In the genomic region with DNA sequence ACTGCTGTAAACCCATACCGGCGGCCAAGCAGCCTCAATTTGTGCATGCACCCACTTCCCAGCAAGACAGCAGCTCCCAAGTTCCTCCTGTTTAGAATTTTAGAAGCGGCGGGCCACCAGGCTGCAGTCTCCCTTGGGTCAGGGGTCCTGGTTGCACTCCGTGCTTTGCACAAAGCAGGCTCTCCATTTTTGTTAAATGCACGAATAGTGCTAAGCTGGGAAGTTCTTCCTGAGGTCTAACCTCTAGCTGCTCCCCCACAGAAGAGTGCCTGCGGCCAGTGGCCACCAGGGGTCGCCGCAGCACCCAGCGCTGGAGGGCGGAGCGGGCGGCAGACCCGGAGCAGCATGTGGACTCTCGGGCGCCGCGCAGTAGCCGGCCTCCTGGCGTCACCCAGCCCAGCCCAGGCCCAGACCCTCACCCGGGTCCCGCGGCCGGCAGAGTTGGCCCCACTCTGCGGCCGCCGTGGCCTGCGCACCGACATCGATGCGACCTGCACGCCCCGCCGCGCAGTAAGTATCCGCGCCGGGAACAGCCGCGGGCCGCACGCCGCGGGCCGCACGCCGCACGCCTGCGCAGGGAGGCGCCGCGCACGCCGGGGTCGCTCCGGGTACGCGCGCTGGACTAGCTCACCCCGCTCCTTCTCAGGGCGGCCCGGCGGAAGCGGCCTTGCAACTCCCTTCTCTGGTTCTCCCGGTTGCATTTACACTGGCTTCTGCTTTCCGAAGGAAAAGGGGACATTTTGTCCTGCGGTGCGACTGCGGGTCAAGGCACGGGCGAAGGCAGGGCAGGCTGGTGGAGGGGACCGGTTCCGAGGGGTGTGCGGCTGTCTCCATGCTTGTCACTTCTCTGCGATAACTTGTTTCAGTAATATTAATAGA, we compare ENCODE assay signal across 8 cellular contexts. TPM values are rescaled to one million over a fixed set of nuclear protein-coding genes. Genes with fewer than 3 reads are reported as not detected.
A peak's percentile ranks its signal among the peaks of the same experiment; 100 is the strongest.
DNase-seq lines count a peak whose midpoint lies in the region; ATAC-seq, FAIRE-seq and TF ChIP-seq lines count a peak whose summit lies in the region.

A gene (plus strand): TSS at position 315 of the 879 bp plus-strand sequence. CDS start 31 bp downstream, at position 346.

- POLR2A ChIA-PET in CD8-positive, alpha-beta T cell (lab: Charles Lee), result interaction anchor here (0.9 to 2.1 kb wide), 5 partner anchors 9 to 725 kb away, joined by 3 to 9 read pairs (median 4); no protein-coding TSS in a partner anchor
- POLR2A ChIA-PET in endothelial cell of umbilical vein (lab: Charles Lee), result interaction anchor here (1.4 kb wide), 1 partner anchor 157 kb away, joined by 3 read pairs; no protein-coding TSS in a partner anchor

- no peaks in the 10 kb centered on the region for H3K9me3 ChIP-seq in CD8-positive, alpha-beta T cell (ENCODE audit: low read length)
- H3K9me3 ChIP-seq in endothelial cell of umbilical vein (replicated peaks; ENCODE audit: control insufficient read depth, insufficient read depth, low read length) (no peaks in the 10 kb centered on the region), mononuclear cell (ENCODE audit: low read depth, low read length) (no peaks in the 10 kb centered on the region)

- H3K36me3 Mint-ChIP-seq in CD8-positive, alpha-beta T cell, result peaks cover 8% of the 10 kb centered on the region

- H3K27me3 Mint-ChIP-seq in CD8-positive, alpha-beta T cell (ENCODE audit: low read depth), result no peaks in the 10 kb centered on the region

- peak within 1 kb of the TSS; percentile 93 for H2AFZ ChIP-seq in endothelial cell of umbilical vein (ENCODE audit: low read depth, low read length)

- no peaks in the 10 kb centered on the region for H3K27me3 ChIP-seq in CD8-positive, alpha-beta T cell (ENCODE audit: insufficient read depth, low read length)
- H3K27me3 ChIP-seq in endothelial cell of umbilical vein (ENCODE audit: control insufficient read depth in 2 of 2, insufficient read depth in 2 of 2, low read length in 2 of 2), result no peaks in the 10 kb centered on the region
- no peaks in the 10 kb centered on the region for H3K27me3 ChIP-seq in mononuclear cell (ENCODE audit: insufficient read depth, low read length)

- DNase-seq in CD8-positive, alpha-beta T cell, result peak; percentile 64 to 90 (median 78)
- peak; percentile 40 for DNase-seq in NOMO-1 treated with DMSO at 0.1 percent for 48 hours (lab: John Stamatoyannopoulos, UW; ENCODE audit: unreplicated experiment)
- peak; percentile 83 for DNase-seq in activated CD8-positive, alpha-beta memory T cell treated with anti-CD3 and anti-CD28 coated beads, Interleukin-2, amount 50 U/mL, for 4 hours
- DNase-seq in endothelial cell of umbilical vein (ENCODE audit: low read depth, low spot score), result peak; percentile 85
- DNase-seq in stimulated activated CD8-positive, alpha-beta memory T cell treated with anti-CD3 and anti-CD28 coated beads, Interleukin-4, amount 100 ng/mL, for 1 hour (ENCODE audit: low read depth in 2 of 2, low spot score in 1 of 2), result peak; percentile 49 to 60

- peaks cover 28% of the 10 kb centered on the region for H3K4me1 Mint-ChIP-seq in CD8-positive, alpha-beta T cell (ENCODE audit: low read depth)

- H3K27ac ChIP-seq in CD8-positive, alpha-beta T cell (ENCODE audit: low read depth, low read length), result peak within 1 kb of the TSS; percentile 35
- H3K27ac ChIP-seq in endothelial cell of umbilical vein (ENCODE audit: insufficient read depth, low read depth, low read length), result peak within 1 kb of the TSS; percentile 31

- peak within 1 kb of the TSS; percentile 97 for H3K4me3 Mint-ChIP-seq in CD8-positive, alpha-beta T cell

- peak; percentile 87 for ATAC-seq in CD8-positive, alpha-beta T cell
- ATAC-seq in GM19372 (IDR thresholded peaks at IDR 0.05; ENCODE audit: low read depth, unreplicated experiment), result peak; percentile 95
- ATAC-seq in HG03521 (IDR thresholded peaks at IDR 0.05; ENCODE audit: unreplicated experiment), result peak; percentile 93

- peak; percentile 52 for TF ChIP-seq POLR2A in endothelial cell of umbilical vein (IDR thresholded peaks at IDR 0.05; ENCODE audit: low read depth, low read length)

- H3K4me1 ChIP-seq in CD8-positive, alpha-beta T cell (ENCODE audit: insufficient read depth, low read length), result peaks cover 14% of the 10 kb centered on the region
- peaks cover 18% of the 10 kb centered on the region for H3K4me1 ChIP-seq in endothelial cell of umbilical vein (ENCODE audit: control insufficient read depth, extremely low read depth, insufficient read depth, low read length)
- peaks cover 15% of the 10 kb centered on the region for H3K4me1 ChIP-seq in mononuclear cell (ENCODE audit: insufficient read depth, low read length)

- no TSS peak for BruUV-seq in endothelial cell of umbilical vein (replicated peaks; lab: Mats Ljungman, UMichigan)

- H3K27ac Mint-ChIP-seq in CD8-positive, alpha-beta T cell, result peak within 1 kb of the TSS; percentile 92

- H3K9me1 ChIP-seq in endothelial cell of umbilical vein (replicated peaks; ENCODE audit: control insufficient read depth, extremely low read depth, insufficient read depth, low read length), result no peaks in the 10 kb centered on the region

- peak; percentile 68 for FAIRE-seq in endothelial cell of umbilical vein (lab: Jason Lieb, UNC)

- H3K4me2 ChIP-seq in endothelial cell of umbilical vein (ENCODE audit: insufficient read depth, low read length), result peak within 1 kb of the TSS; percentile 81

- peak within 1 kb of the TSS; percentile 69 for H3K9ac ChIP-seq in endothelial cell of umbilical vein (replicated peaks; ENCODE audit: extremely low read depth, insufficient read depth, low read length)

- H3K9me3 Mint-ChIP-seq in CD8-positive, alpha-beta T cell, result no peaks in the 10 kb centered on the region

- intact Hi-C loops in CD8-positive, alpha-beta T cell (cut with DNase I, micrococcal nuclease), result loop anchor here (1.0 to 5.0 kb wide), 5 partner anchors 157 to 722 kb away; a partner anchor contains a TSS
- intact Hi-C loops in endothelial cell of umbilical vein (cut with micrococcal nuclease), result loop anchor here (1.0 to 5.0 kb wide), 4 partner anchors 9 to 158 kb away; no protein-coding TSS in a partner anchor

- peak; percentile 96 for TF ChIP-seq CTCF in CD8-positive, alpha-beta T cell (IDR thresholded peaks at IDR 0.05)
- peak; percentile 99 to 100 for TF ChIP-seq CTCF in endothelial cell of umbilical vein (IDR thresholded peaks at IDR 0.05; ENCODE audit: extremely low read depth in 1 of 2, insufficient read depth in 1 of 2, low read depth in 1 of 2, low read length in 2 of 2)

- dilution Hi-C loops in endothelial cell of umbilical vein (cut with MboI; ENCODE audit: extremely low pct_ligation_motif_present, low sequenced_read_pairs), result no loop called here

- H3K36me3 ChIP-seq in CD8-positive, alpha-beta T cell (ENCODE audit: insufficient read depth, low read length), result no peaks in the 10 kb centered on the region
- H3K36me3 ChIP-seq in endothelial cell of umbilical vein (ENCODE audit: control insufficient read depth in 2 of 2, extremely low read depth in 1 of 2, insufficient read depth in 2 of 2, low read length in 2 of 2), result no peaks in the 10 kb centered on the region

- peaks cover 28% of the 10 kb centered on the region for H3K79me2 ChIP-seq in endothelial cell of umbilical vein (ENCODE audit: control insufficient read depth, insufficient read depth, low read length)

- no peaks in the 10 kb centered on the region for H4K20me1 ChIP-seq in endothelial cell of umbilical vein (replicated peaks; ENCODE audit: control insufficient read depth, extremely low read depth, insufficient read depth, low read length)

- H3K4me3 ChIP-seq in CD8-positive, alpha-beta T cell (ENCODE audit: low read depth, low read length), result peak within 1 kb of the TSS; percentile 51
- H3K4me3 ChIP-seq in endothelial cell of umbilical vein (replicated peaks in 1 of 3; ENCODE audit: insufficient read depth in 1 of 3, low read depth in 1 of 3, low read length in 3 of 3) (peak within 1 kb of the TSS; percentile 44 to 81 (median 67)), mononuclear cell (ENCODE audit: low read length) (peak within 1 kb of the TSS; percentile 77)

- CTCF ChIA-PET in CD8-positive, alpha-beta T cell (lab: Charles Lee), result interaction anchor here (0.6 to 2.7 kb wide), 17 partner anchors 9 to 386 kb away, joined by 3 to 14 read pairs (median 5); no protein-coding TSS in a partner anchor
- CTCF ChIA-PET in endothelial cell of umbilical vein (lab: Charles Lee), result interaction anchor here (0.6 to 5.0 kb wide), 33 partner anchors 10 to 896 kb away, joined by 3 to 63 read pairs (median 4); no protein-coding TSS in a partner anchor

TF ChIP-seq in endothelial cell of umbilical vein, 7 proteins besides CTCF, POLR2A, EP300 and RAD21:
- TF ChIP-seq JUN (IDR thresholded peaks at IDR 0.05; ENCODE audit: borderline replicate concordance, insufficient read depth, insufficient read length, low read depth) (no peak), POLR2AphosphoS5 (IDR thresholded peaks at IDR 0.05; ENCODE audit: insufficient read depth, low read depth, low read length) (peak; percentile 84), MYC (IDR thresholded peaks at IDR 0.05; ENCODE audit: low read depth, low read length) (peak; percentile 26)

RNA-seq across cellular contexts. Expression of the gene that starts here (rescaled TPM):
- total RNA-seq in CD8-positive, alpha-beta T cell, result 10 to 100 TPM in 1 of 2 experiments, 1 to 10 TPM in 1; 9.7 to 13.1 TPM
- total RNA-seq in endothelial cell of umbilical vein (17.1 and 21.2 TPM in 2 replicates), mononuclear cell (4.0 TPM)
- 13.0 and 18.2 TPM in 2 replicates for polyA plus RNA-seq in endothelial cell of umbilical vein
- 22.9 and 24.8 TPM in 2 replicates for polyA plus RNA-seq in endothelial cell of umbilical vein (2011; cell fraction: cytosol; rRNA removed)
- polyA plus RNA-seq in endothelial cell of umbilical vein (2011; cell fraction: nucleus; rRNA removed), result 9.9 and 10.9 TPM in 2 replicates
- 28.2 and 40.7 TPM in 2 replicates for polyA plus RNA-seq in endothelial cell of umbilical vein (2012)
- polyA minus RNA-seq in endothelial cell of umbilical vein, result 9.6 and 12.0 TPM in 2 replicates
- polyA minus RNA-seq in endothelial cell of umbilical vein (2011; cell fraction: cytosol; rRNA and poly(A)+ RNA removed), result 5.2 TPM
- polyA minus RNA-seq in endothelial cell of umbilical vein (2011; cell fraction: nucleus; rRNA and poly(A)+ RNA removed), result 3.9 and 5.1 TPM in 2 replicates

Comparison
In these comparisons a context has a peak if more than half of its experiments do, and no peak if none do; other contexts are left out.
1. Peak in every context shown above with its lines: DNase-seq, ATAC-seq, H3K4me3 ChIP-seq and H3K27ac ChIP-seq.